26 cellular contexts compared by ENCODE assay signal in genomic region chr6:166023273-166023989, GRCh38.
"Had no signal": no experiment of that assay in that cellular context is flagged by ENCODE, and none has a peak within 500 bp of the region (broad histone marks: within the 10 kb centered on the region; RNA-seq: fewer than 3 reads in every experiment).

No MANE protein-coding gene starts in this region.

- DNase-seq: activated CD4-positive, alpha-beta T cell treated with anti-CD3 and anti-CD28 coated beads, Interleukin-2, amount 10 ng/mL, durations not matched to agents 7 days and 5 days; activated CD4-positive, CD25-positive, alpha-beta regulatory T cell; activated CD8-positive, alpha-beta memory T cell treated with anti-CD3 and anti-CD28 coated beads for 24 hours; activated CD8-positive, alpha-beta memory T cell treated with anti-CD3 and anti-CD28 coated beads, Interleukin-2, amount 50 U/mL, for 48 hours; activated naive CD4-positive, alpha-beta T cell treated with Interleukin-2 at 50 U/mL for 16 hours; activated T-cell treated with anti-CD3 and anti-CD28 coated beads, Interleukin-2, amount 50 U/mL, for 4 hours; anterior cingulate cortex; caudate nucleus; effector CD4-positive, alpha-beta T cell; foreskin keratinocyte; immature natural killer cell; lower lobe of right lung; naive thymus-derived CD4-positive, alpha-beta T cell; occipital lobe; small intestine; stimulated activated CD4-positive, alpha-beta T cell treated with anti-CD3 and anti-CD28 coated beads, Interleukin-2, amount 100 ng/mL, for 48 hours; stimulated activated CD8-positive, alpha-beta memory T cell treated with anti-CD3 and anti-CD28 coated beads, Interleukin-4, amount 100 ng/mL, for 48 hours; stimulated activated naive B cell treated with anti-CD40 and anti-IgM and Interleukin-4, amounts not matched to agents 10 μg/mL and 1 μg/mL and 100 μg/mL, for 72 hours; T-helper 17 cell; transverse colon had no signal

- H3K27ac Mint-ChIP-seq: activated CD4-positive, alpha-beta T cell treated with anti-CD3 and anti-CD28 coated beads, Interleukin-2, amount 10 ng/mL, durations not matched to agents 7 days and 5 days; brain; dendritic cell treated with granulocyte-macrophage colony-stimulating factor and Interleukin-4, amounts not matched to agents 40 ng/mL and 50 ng/mL, for 4 days; immature natural killer cell; naive thymus-derived CD4-positive, alpha-beta T cell; stimulated activated naive B cell treated with anti-CD40 and anti-IgM and Interleukin-4, amounts not matched to agents 10 μg/mL and 1 μg/mL and 100 μg/mL, for 72 hours; T-helper 17 cell had no signal

- H3K4me1 Mint-ChIP-seq: activated CD4-positive, alpha-beta T cell treated with anti-CD3 and anti-CD28 coated beads, Interleukin-2, amount 10 ng/mL, durations not matched to agents 7 days and 5 days; brain; immature natural killer cell; naive thymus-derived CD4-positive, alpha-beta T cell; neural crest cell; stimulated activated naive B cell treated with anti-CD40 and anti-IgM and Interleukin-4, amounts not matched to agents 10 μg/mL and 1 μg/mL and 100 μg/mL, for 72 hours; T-helper 17 cell had no signal

- H3K4me3 ChIP-seq: lower lobe of right lung, transverse colon had no signal

- FAIRE-seq: urothelium cell line had no signal

- H3K9me3 ChIP-seq: lower lobe of right lung, transverse colon had no signal

- H3K9me3 Mint-ChIP-seq: activated CD4-positive, alpha-beta T cell treated with anti-CD3 and anti-CD28 coated beads, Interleukin-2, amount 10 ng/mL, durations not matched to agents 7 days and 5 days had no signal

- ATAC-seq: activated T-cell treated with anti-CD3 and anti-CD28 coated beads, Interleukin-2, amount 50 U/mL, for 4 hours; foreskin keratinocyte; left lobe of liver; lower lobe of right lung; naive thymus-derived CD4-positive, alpha-beta T cell; sciatic nerve; stimulated activated naive B cell treated with anti-CD40 and anti-IgM and Interleukin-4, amounts not matched to agents 10 μg/mL and 1 μg/mL and 100 μg/mL, for 72 hours; T-helper 17 cell had no signal

- H3K27ac ChIP-seq: foreskin keratinocyte, lower lobe of right lung, transverse colon had no signal

- H3K4me3 Mint-ChIP-seq: activated CD4-positive, alpha-beta T cell treated with anti-CD3 and anti-CD28 coated beads, Interleukin-2, amount 10 ng/mL, durations not matched to agents 7 days and 5 days; activated T-cell treated with anti-CD3 and anti-CD28 coated beads, Interleukin-2, amount 50 U/mL, for 4 hours; brain; dendritic cell treated with granulocyte-macrophage colony-stimulating factor and Interleukin-4, amounts not matched to agents 40 ng/mL and 50 ng/mL, for 4 days; immature natural killer cell; naive thymus-derived CD4-positive, alpha-beta T cell; neural crest cell; stimulated activated naive B cell treated with anti-CD40 and anti-IgM and Interleukin-4, amounts not matched to agents 10 μg/mL and 1 μg/mL and 100 μg/mL, for 72 hours; T-helper 17 cell had no signal

- H3K36me3 ChIP-seq: lower lobe of right lung, transverse colon had no signal

- H3K27me3 Mint-ChIP-seq: activated CD4-positive, alpha-beta T cell treated with anti-CD3 and anti-CD28 coated beads, Interleukin-2, amount 10 ng/mL, durations not matched to agents 7 days and 5 days; dendritic cell treated with granulocyte-macrophage colony-stimulating factor and Interleukin-4, amounts not matched to agents 40 ng/mL and 50 ng/mL, for 4 days; T-helper 17 cell had no signal

- H3K4me1 ChIP-seq: foreskin keratinocyte, lower lobe of right lung, transverse colon had no signal

- H3K36me3 Mint-ChIP-seq: brain; immature natural killer cell; naive thymus-derived CD4-positive, alpha-beta T cell; stimulated activated naive B cell treated with anti-CD40 and anti-IgM and Interleukin-4, amounts not matched to agents 10 μg/mL and 1 μg/mL and 100 μg/mL, for 72 hours had no signal

- H3K27me3 ChIP-seq: foreskin keratinocyte, transverse colon had no signal
